Comparison of ENCODE assay signal across 16 cellular contexts in genomic region chr1:7335224-7335879, GRCh38.
A peak's percentile ranks its signal among the peaks of the same experiment; 100 is the strongest.
DNase-seq lines count a peak whose midpoint lies in the region; ATAC-seq and TF ChIP-seq lines count a peak whose summit lies in the region.
"Had no signal": no experiment of that assay in that cellular context is flagged by ENCODE, and none has a peak within 500 bp of the region (broad histone marks: within the 10 kb centered on the region; RNA-seq: fewer than 3 reads in every experiment).

No MANE protein-coding gene starts in this region.

- intact Hi-C loops in mucosa of descending colon (cut with DNase I, micrococcal nuclease): no loop called here

- DNase-seq in Daoy (ENCODE audit: low read depth) (peak; percentile 38), NCI-H146 treated with DMSO at 0.1 percent for 48 hours (lab: John Stamatoyannopoulos, UW; ENCODE audit: unreplicated experiment) (peak; percentile 30), astrocyte of the hippocampus (ENCODE audit: low read depth, low spot score) (peak; percentile 47), mucosa of descending colon (no peak)
- DNase-seq in effector CD4-positive, alpha-beta T cell: no peak
- DNase-seq: activated T-cell treated with anti-CD3 and anti-CD28 coated beads for 4 hours; heart left ventricle; NCI-H1930; stimulated activated naive B cell treated with anti-CD40 and anti-IgM and Interleukin-4, amounts not matched to agents 10 μg/mL and 1 μg/mL and 100 μg/mL, for 72 hours; T-cell; uterus had no signal

- H3K36me3 ChIP-seq in mucosa of descending colon (ENCODE audit: low read depth): no peaks in the 10 kb centered on the region
- H3K36me3 ChIP-seq: heart left ventricle, neutrophil, uterus had no signal

- H3K4me3 ChIP-seq in mucosa of descending colon: no peak overlapping the region
- H3K4me3 ChIP-seq: heart left ventricle, uterus had no signal

- peak; percentile 16 for ATAC-seq in mucosa of descending colon
- no peak for ATAC-seq in GM21737 (IDR thresholded peaks at IDR 0.05; ENCODE audit: unreplicated experiment)
- ATAC-seq in HG03439 (IDR thresholded peaks at IDR 0.05; ENCODE audit: unreplicated experiment): no peak
- ATAC-seq in GM21723 (IDR thresholded peaks at IDR 0.05; ENCODE audit: unreplicated experiment): no peak
- ATAC-seq: left lobe of liver; stimulated activated naive B cell treated with anti-CD40 and anti-IgM and Interleukin-4, amounts not matched to agents 10 μg/mL and 1 μg/mL and 100 μg/mL, for 72 hours; T-cell had no signal

- H3K4me1 ChIP-seq in mucosa of descending colon (ENCODE audit: low read depth): peaks cover 6% of the 10 kb centered on the region

- no peaks in the 10 kb centered on the region for H3K9me3 ChIP-seq in mucosa of descending colon
- H3K9me3 ChIP-seq: heart left ventricle, neutrophil, uterus had no signal

- TF ChIP-seq CTCF in mucosa of descending colon (IDR thresholded peaks at IDR 0.05): no peak

Comparison
In these comparisons a context has a peak if more than half of its experiments do, and no peak if none do; other contexts are left out.
1. DNase-seq: peak in Daoy (single experiment), NCI-H146 treated with DMSO at 0.1 percent for 48 hours (single experiment) and astrocyte of the hippocampus (single experiment); none in mucosa of descending colon (0 of 3) and effector CD4-positive, alpha-beta T cell (single experiment).